9 cellular contexts compared by ENCODE assay signal in genomic region chr7:107594961-107595737, GRCh38. TPM values are rescaled to one million over a fixed set of nuclear protein-coding genes. Genes with fewer than 3 reads are reported as not detected.
DNase-seq lines count a peak whose midpoint lies in the region; ATAC-seq, FAIRE-seq and TF ChIP-seq lines count a peak whose summit lies in the region.
"Had no signal": no experiment of that assay in that cellular context is flagged by ENCODE, and none has a peak within 500 bp of the region (broad histone marks: within the 10 kb centered on the region; RNA-seq: fewer than 3 reads in every experiment).

No MANE protein-coding gene starts in this region.

- H3K36me3 Mint-ChIP-seq in effector memory CD8-positive, alpha-beta T cell (ENCODE audit: insufficient read depth): peaks cover 17% of the 10 kb centered on the region

- no peak overlapping the region for H3K27ac Mint-ChIP-seq in effector memory CD8-positive, alpha-beta T cell

- no peaks in the 10 kb centered on the region for H3K9me3 ChIP-seq in colonic mucosa

- DNase-seq in COLO829 (ENCODE audit: low spot score) (peak; percentile 74), RPMI7951 (ENCODE audit: low read depth) (peak; percentile 92), fibroblast of gingiva (ENCODE audit: low read depth) (peak; percentile 79), non-pigmented ciliary epithelial cell (ENCODE audit: low read depth) (peak; percentile 91), colonic mucosa (no peak), D721Med (ENCODE audit: insufficient read length, low spot score) (no peak)
- no peak for DNase-seq in effector memory CD8-positive, alpha-beta T cell
- DNase-seq: DMS153 had no signal

- H3K27me3 Mint-ChIP-seq in effector memory CD8-positive, alpha-beta T cell: no peaks in the 10 kb centered on the region

- TF ChIP-seq CTCF in colonic mucosa (IDR thresholded peaks at IDR 0.05): no peak
- TF ChIP-seq CTCF in D721Med (IDR thresholded peaks at IDR 0.05; ENCODE audit: insufficient read depth, missing control alignments): no peak

- no peaks in the 10 kb centered on the region for H3K9me3 Mint-ChIP-seq in effector memory CD8-positive, alpha-beta T cell

- FAIRE-seq in D721Med (lab: Jason Lieb, UNC): no peak

- no peaks in the 10 kb centered on the region for H3K4me1 Mint-ChIP-seq in effector memory CD8-positive, alpha-beta T cell (ENCODE audit: low read depth in 2 of 2)

- intact Hi-C loops in colonic mucosa (cut with DNase I): no loop called here

- no peaks in the 10 kb centered on the region for H3K27me3 ChIP-seq in colonic mucosa

- no peaks in the 10 kb centered on the region for H3K4me1 ChIP-seq in colonic mucosa

- H3K4me3 Mint-ChIP-seq in effector memory CD8-positive, alpha-beta T cell: no peak overlapping the region

- H3K4me3 ChIP-seq in colonic mucosa: no peak overlapping the region

- no peak overlapping the region for H3K27ac ChIP-seq in colonic mucosa

- ATAC-seq in effector memory CD8-positive, alpha-beta T cell (replicated peaks): no peak
- no peak for ATAC-seq in HG02840 (IDR thresholded peaks at IDR 0.05; ENCODE audit: low FRiP score, unreplicated experiment)

- H3K36me3 ChIP-seq in colonic mucosa: no peaks in the 10 kb centered on the region

- H3K9ac ChIP-seq in colonic mucosa (ENCODE audit: low read depth in 2 of 2, low read length in 2 of 2): no peak overlapping the region

RNA-seq across cellular contexts. Expression of gene BCAP29, which starts 15.1 kb away (rescaled TPM):
- total RNA-seq in RPMI7951 (2014; rRNA removed; shearing (Covaris generic)): 115 and 138 TPM in 2 replicates
- total RNA-seq in colonic mucosa: 10 to 100 TPM; 63.1 to 71.4 TPM

RNA-seq across cellular contexts. Expression of gene DUS4L, which starts 31.4 kb away (rescaled TPM):
- 10.7 and 11.9 TPM in 2 replicates for total RNA-seq in RPMI7951 (2014; rRNA removed; shearing (Covaris generic))
- total RNA-seq in colonic mucosa: 1 to 10 TPM; 3.7 to 5.7 TPM

RNA-seq across cellular contexts. Expression of gene COG5, which starts 31.4 kb away (rescaled TPM):
- 20.5 and 21.5 TPM in 2 replicates for total RNA-seq in RPMI7951 (2014; rRNA removed; shearing (Covaris generic))
- 10 to 100 TPM; 43.1 to 46.8 TPM for total RNA-seq in colonic mucosa

Comparison
In these comparisons a context has a peak if more than half of its experiments do, and no peak if none do; other contexts are left out.
1. DNase-seq: peak in COLO829 (single experiment), RPMI7951 (single experiment), fibroblast of gingiva (single experiment) and non-pigmented ciliary epithelial cell (single experiment); none in effector memory CD8-positive, alpha-beta T cell (0 of 3), colonic mucosa (single experiment) and D721Med (single experiment).